ENCODE assay signal across 8 cellular contexts in genomic region chr15:63473999-63474809, GRCh38. TPM values are rescaled to one million over a fixed set of nuclear protein-coding genes. Genes with fewer than 3 reads are reported as not detected.
DNase-seq lines count a peak whose midpoint lies in the region; ATAC-seq and TF ChIP-seq lines count a peak whose summit lies in the region.

No MANE protein-coding gene starts in this region.

- H3K4me2 ChIP-seq in SU-DHL-6 (ENCODE audit: low read depth, low read length, poor library complexity, severe bottlenecking) = peak overlapping the region; percentile 36

- peak; percentile 82 for DNase-seq in COLO668 (lab: John Stamatoyannopoulos, UW; ENCODE audit: unreplicated experiment)
- DNase-seq in central memory CD4-positive, alpha-beta T cell = peak; percentile 60
- peak in 5 of 9 donors; percentile 36 to 76 (median 51) for DNase-seq in naive thymus-derived CD4-positive, alpha-beta T cell
- no peak for DNase-seq in glutamatergic neuron
- no peak for DNase-seq in KG1 (lab: John Stamatoyannopoulos, UW)

- H3F3A ChIP-seq in SU-DHL-6 (ENCODE audit: insufficient read depth) = no peaks in the 10 kb centered on the region

- H3K9ac ChIP-seq in SU-DHL-6 (ENCODE audit: low read length) = no peak overlapping the region; the same call in 1 of the 2 replicates

- no peak overlapping the region for H3K4me3 ChIP-seq in SU-DHL-6 (ENCODE audit: insufficient read depth, low read length, poor library complexity, severe bottlenecking)
- no peak overlapping the region for H3K4me3 ChIP-seq in naive thymus-derived CD4-positive, alpha-beta T cell (ENCODE audit: low read length)

- intact Hi-C loops in naive thymus-derived CD4-positive, alpha-beta T cell (cut with micrococcal nuclease) = no loop called here

- peak; percentile 64 for ATAC-seq in GM19395 (IDR thresholded peaks at IDR 0.05; ENCODE audit: unreplicated experiment)
- ATAC-seq in HG03354 (IDR thresholded peaks at IDR 0.05; ENCODE audit: poor library complexity, severe bottlenecking, unreplicated experiment) = peak; percentile 69
- peak; percentile 86 for ATAC-seq in naive thymus-derived CD4-positive, alpha-beta T cell

- no peaks in the 10 kb centered on the region for H3K9me3 ChIP-seq in SU-DHL-6 (ENCODE audit: insufficient read depth, low read length)
- no peaks in the 10 kb centered on the region for H3K9me3 ChIP-seq in naive thymus-derived CD4-positive, alpha-beta T cell (ENCODE audit: control insufficient read depth in 2 of 3, low read length in 3 of 3)

- H3K4me3 Mint-ChIP-seq in naive thymus-derived CD4-positive, alpha-beta T cell = peak overlapping the region in 8 of 10 donors; percentile 44 to 75 (median 65)
- no peak overlapping the region for H3K4me3 Mint-ChIP-seq in glutamatergic neuron (ENCODE audit: unreplicated experiment)

- CTCF ChIA-PET in naive thymus-derived CD4-positive, alpha-beta T cell (lab: Charles Lee) = interaction anchor here (1.4 to 1.6 kb wide), 2 partner anchors 11 to 39 kb away, joined by 3 to 4 read pairs; no protein-coding TSS in a partner anchor

- peak overlapping the region; percentile 86 to 98 (median 94) for H3K27ac Mint-ChIP-seq in naive thymus-derived CD4-positive, alpha-beta T cell
- H3K27ac Mint-ChIP-seq in glutamatergic neuron (ENCODE audit: unreplicated experiment) = no peak overlapping the region

- POLR2A ChIA-PET in naive thymus-derived CD4-positive, alpha-beta T cell (lab: Charles Lee) = interaction anchor here (0.9 to 16.5 kb wide), 8 partner anchors 8 to 150 kb away, joined by 3 to 392 read pairs (median 4); partner anchors contain the start of gene USP3

- H3K27me3 Mint-ChIP-seq in naive thymus-derived CD4-positive, alpha-beta T cell = no peaks in the 10 kb centered on the region
- peaks cover 2% of the 10 kb centered on the region for H3K27me3 Mint-ChIP-seq in glutamatergic neuron (ENCODE audit: unreplicated experiment)

- no peaks in the 10 kb centered on the region for H3K27me3 ChIP-seq in SU-DHL-6 (ENCODE audit: low read length)
- no peaks in the 10 kb centered on the region for H3K27me3 ChIP-seq in naive thymus-derived CD4-positive, alpha-beta T cell (ENCODE audit: control insufficient read depth in 2 of 2, insufficient read depth in 2 of 2, low read length in 2 of 2)

- H3K36me3 ChIP-seq in SU-DHL-6 (ENCODE audit: low read length) = no peaks in the 10 kb centered on the region
- no peaks in the 10 kb centered on the region for H3K36me3 ChIP-seq in naive thymus-derived CD4-positive, alpha-beta T cell (ENCODE audit: control insufficient read depth in 2 of 3, insufficient read depth in 3 of 3, low read length in 3 of 3)

- H2AFZ ChIP-seq in SU-DHL-6 (ENCODE audit: low read depth, low read length, severe bottlenecking) = no peak overlapping the region

- no peaks in the 10 kb centered on the region for H4K20me1 ChIP-seq in SU-DHL-6 (ENCODE audit: low read depth, low read length)

- H3K9me3 Mint-ChIP-seq in naive thymus-derived CD4-positive, alpha-beta T cell = peaks cover 0 to 2% (median 0%) of the 10 kb centered on the region in 11 donors
- peaks cover 9% of the 10 kb centered on the region for H3K9me3 Mint-ChIP-seq in glutamatergic neuron (ENCODE audit: unreplicated experiment)

- peaks cover 11 to 44% of the 10 kb centered on the region in 2 donors for H3K4me1 ChIP-seq in naive thymus-derived CD4-positive, alpha-beta T cell (ENCODE audit: control insufficient read depth in 2 of 2, insufficient read depth in 2 of 2, low read length in 2 of 2)

- no peaks in the 10 kb centered on the region for H3K79me2 ChIP-seq in SU-DHL-6 (ENCODE audit: insufficient read depth, low read length)

- H3K27ac ChIP-seq in SU-DHL-6 (ENCODE audit: low read depth, low read length) = peak overlapping the region; percentile 59
- peak overlapping the region; percentile 50 for H3K27ac ChIP-seq in naive thymus-derived CD4-positive, alpha-beta T cell (ENCODE audit: low read depth, low read length)

- TF ChIP-seq CTCF in SU-DHL-6 (IDR thresholded peaks at IDR 0.05; ENCODE audit: insufficient read depth, low read length, poor library complexity, severe bottlenecking) (no peak), glutamatergic neuron (IDR thresholded peaks at IDR 0.05; ENCODE audit: partially characterized antibody, unreplicated experiment) (no peak)

- peaks cover 32 to 70% (median 61%) of the 10 kb centered on the region in 7 donors for H3K4me1 Mint-ChIP-seq in naive thymus-derived CD4-positive, alpha-beta T cell
- H3K4me1 Mint-ChIP-seq in glutamatergic neuron (ENCODE audit: low read depth, unreplicated experiment) = peaks cover 4% of the 10 kb centered on the region

- no peaks in the 10 kb centered on the region for H3K36me3 Mint-ChIP-seq in naive thymus-derived CD4-positive, alpha-beta T cell
- H3K36me3 Mint-ChIP-seq in glutamatergic neuron (ENCODE audit: unreplicated experiment) = no peaks in the 10 kb centered on the region

- no peaks in the 10 kb centered on the region for H3K9me2 ChIP-seq in SU-DHL-6 (replicated peaks; ENCODE audit: insufficient read depth, low read length)

RNA-seq across cellular contexts. Expression of gene USP3, which starts 30.2 kb away (rescaled TPM):
- 100 to 1,000 TPM in 4 of 5 experiments, 10 to 100 TPM in 1; 64.2 to 288 (median 155) TPM for total RNA-seq in naive thymus-derived CD4-positive, alpha-beta T cell
- 10 to 100 TPM; 53.3 to 62.8 TPM for polyA plus RNA-seq in naive thymus-derived CD4-positive, alpha-beta T cell
- total RNA-seq in glutamatergic neuron (ENCODE audit: unreplicated experiment) = 50.9 TPM

Comparison
In these comparisons a context has a peak if more than half of its experiments do, and no peak if none do; other contexts are left out.
1. DNase-seq: peak in COLO668 (single experiment), central memory CD4-positive, alpha-beta T cell (single experiment) and naive thymus-derived CD4-positive, alpha-beta T cell (5 of 9); none in glutamatergic neuron (single experiment) and KG1 (single experiment).
2. Peak in every context shown above with its lines, with median percentiles within 50 percentile points of each other: ATAC-seq.